Comparison of ENCODE assay signal across 8 cellular contexts in genomic region chr14:100547633-100548294, GRCh38. TPM values are rescaled to one million over a fixed set of nuclear protein-coding genes. Genes with fewer than 3 reads are reported as not detected.
DNase-seq lines count a peak whose midpoint lies in the region; ATAC-seq, FAIRE-seq and TF ChIP-seq lines count a peak whose summit lies in the region.

No MANE protein-coding gene starts in this region.

- H3K4me3 Mint-ChIP-seq in activated CD8-positive, alpha-beta T cell treated with anti-CD3 and anti-CD28 coated beads for 36 hours = peak overlapping the region; percentile 26
- H3K4me3 Mint-ChIP-seq in immature natural killer cell = peak overlapping the region; percentile 38 to 88 (median 84)

- FAIRE-seq in frontal cortex (lab: Jason Lieb, UNC) = no peak

- intact Hi-C loops in activated CD8-positive, alpha-beta T cell treated with anti-CD3 and anti-CD28 coated beads for 36 hours (cut with micrococcal nuclease) = no loop called here
- intact Hi-C loops in tibial artery (cut with DNase I; ENCODE audit: low total_unique reads) = no loop called here

- POLR2A ChIA-PET in activated CD8-positive, alpha-beta T cell treated with anti-CD3 and anti-CD28 coated beads for 36 hours (lab: Charles Lee) = no interaction called here

- H3K27me3 Mint-ChIP-seq in activated CD8-positive, alpha-beta T cell treated with anti-CD3 and anti-CD28 coated beads for 36 hours = no peaks in the 10 kb centered on the region
- H3K27me3 Mint-ChIP-seq in immature natural killer cell (ENCODE audit: low read depth in 3 of 3) = peaks cover 8 to 13% (median 9%) of the 10 kb centered on the region in 3 donors

- H3K27ac Mint-ChIP-seq in activated CD8-positive, alpha-beta T cell treated with anti-CD3 and anti-CD28 coated beads for 36 hours = peak overlapping the region; percentile 22
- H3K27ac Mint-ChIP-seq in immature natural killer cell = peak overlapping the region in 4 of 6 donors; percentile 39 to 77 (median 55)

- TF ChIP-seq CTCF in activated CD8-positive, alpha-beta T cell treated with anti-CD3 and anti-CD28 coated beads for 36 hours (IDR thresholded peaks at IDR 0.05) = no peak
- no peak for TF ChIP-seq CTCF in tibial artery (IDR thresholded peaks at IDR 0.05)

- peaks cover 0 to 12% of the 10 kb centered on the region in 2 donors for H3K27me3 ChIP-seq in tibial artery

- H3K27ac ChIP-seq in tibial artery = no peak overlapping the region

- CTCF ChIA-PET in activated CD8-positive, alpha-beta T cell treated with anti-CD3 and anti-CD28 coated beads for 36 hours (lab: Charles Lee) = interaction anchor here (3.9 kb wide), 1 partner anchor 97 kb away, joined by 24 read pairs; no protein-coding TSS in a partner anchor

- DNase-seq in GDM1 (lab: John Stamatoyannopoulos, UW) (peak; percentile 82), NCI-H2196 (lab: John Stamatoyannopoulos, UW; ENCODE audit: unreplicated experiment) (peak; percentile 24), immature natural killer cell (peak; percentile 27 to 61 (median 44)), tibial artery (peak; percentile 67 to 77), frontal cortex (ENCODE audit: low spot score in 2 of 2) (no peak), activated gamma-delta T cell treated with Interleukin-2 at 50 U/mL for 16 hours (no peak)
- DNase-seq in activated CD8-positive, alpha-beta T cell treated with anti-CD3 and anti-CD28 coated beads for 36 hours = peak; percentile 51

- H3K9me3 ChIP-seq in tibial artery = no peaks in the 10 kb centered on the region

- no peaks in the 10 kb centered on the region for H3K36me3 ChIP-seq in tibial artery

- H3K9me3 Mint-ChIP-seq in activated CD8-positive, alpha-beta T cell treated with anti-CD3 and anti-CD28 coated beads for 36 hours = no peaks in the 10 kb centered on the region
- no peaks in the 10 kb centered on the region for H3K9me3 Mint-ChIP-seq in immature natural killer cell

- peaks cover 18% of the 10 kb centered on the region for H3K4me1 Mint-ChIP-seq in activated CD8-positive, alpha-beta T cell treated with anti-CD3 and anti-CD28 coated beads for 36 hours (ENCODE audit: low read depth)
- H3K4me1 Mint-ChIP-seq in immature natural killer cell = peaks cover 22 to 31% of the 10 kb centered on the region in 2 donors

- H3K4me3 ChIP-seq in tibial artery = no peak overlapping the region

- peaks cover 0 to 15% (median 8%) of the 10 kb centered on the region in 4 donors for H3K4me1 ChIP-seq in tibial artery

- no peaks in the 10 kb centered on the region for H3K36me3 Mint-ChIP-seq in activated CD8-positive, alpha-beta T cell treated with anti-CD3 and anti-CD28 coated beads for 36 hours (ENCODE audit: low read depth)
- H3K36me3 Mint-ChIP-seq in immature natural killer cell = no peaks in the 10 kb centered on the region

- ATAC-seq in activated CD8-positive, alpha-beta T cell treated with anti-CD3 and anti-CD28 coated beads for 36 hours = peak; percentile 52
- no peak for ATAC-seq in GM19455 (IDR thresholded peaks at IDR 0.05; ENCODE audit: unreplicated experiment)

RNA-seq across cellular contexts. Expression of gene BEGAIN, which starts 39.5 kb away (rescaled TPM):
- total RNA-seq in activated CD8-positive, alpha-beta T cell treated with anti-CD3 and anti-CD28 coated beads for 36 hours = 1 to 10 TPM; 5.5 to 6.0 TPM
- polyA plus RNA-seq in immature natural killer cell = not detected
- 8.6 TPM for total RNA-seq in frontal cortex

Comparison
In these comparisons a context has a peak if more than half of its experiments do, and no peak if none do; other contexts are left out.
1. DNase-seq: peak in GDM1 (single experiment), NCI-H2196 (single experiment), activated CD8-positive, alpha-beta T cell treated with anti-CD3 and anti-CD28 coated beads for 36 hours (single experiment), immature natural killer cell (3 of 3) and tibial artery (2 of 2); none in frontal cortex (0 of 2) and activated gamma-delta T cell treated with Interleukin-2 at 50 U/mL for 16 hours (single experiment).